Comparison of ENCODE assay signal across 8 cellular contexts in the genomic region with DNA sequence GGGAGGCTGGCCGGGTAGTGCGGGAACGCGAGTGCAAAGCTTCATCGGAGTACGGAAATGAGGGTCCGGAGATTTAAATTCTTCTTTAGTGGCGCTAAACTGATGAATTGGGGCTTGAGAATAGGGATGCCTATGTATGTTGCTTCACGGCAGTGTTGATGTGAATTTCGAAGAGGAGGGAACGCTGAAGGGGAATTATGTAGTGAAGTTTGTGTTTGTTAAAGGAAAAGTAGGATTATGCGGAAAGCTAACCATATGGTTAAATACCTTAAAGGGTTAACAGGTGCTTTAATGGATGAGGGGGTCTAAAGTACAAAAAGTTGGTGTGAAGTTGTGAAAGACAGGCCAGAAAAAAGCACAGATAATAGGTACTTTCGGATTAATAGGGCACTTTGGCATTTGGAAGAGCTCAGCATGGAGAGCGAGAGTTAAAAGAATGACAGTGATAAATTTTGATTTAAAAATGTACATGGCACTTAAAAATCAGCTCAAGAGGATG. TPM values are rescaled to one million over a fixed set of nuclear protein-coding genes. Genes with fewer than 3 reads are reported as not detected.
DNase-seq lines count a peak whose midpoint lies in the region; ATAC-seq and TF ChIP-seq lines count a peak whose summit lies in the region.

No MANE protein-coding gene starts in this region.

- H3K9me3 ChIP-seq in adrenal gland (replicated peaks in 1 of 3) (no peaks in the 10 kb centered on the region), tibial nerve (no peaks in the 10 kb centered on the region)

- TF ChIP-seq POLR2A in adrenal gland (IDR thresholded peaks at IDR 0.05) (peak in 1 of 2 donors; percentile 74), tibial nerve (IDR thresholded peaks at IDR 0.05) (no peak)

- DNase-seq in NCI-H510A treated with DMSO at 0.1 percent for 48 hours (lab: John Stamatoyannopoulos, UW) (peak; percentile 73), NCI-H510A (lab: John Stamatoyannopoulos, UW) (no peak), adrenal gland (no peak), kidney glomerular epithelial cell (lab: John Stamatoyannopoulos, UW) (peak; percentile 61), tibial nerve (ENCODE audit: low spot score in 2 of 2) (no peak), SHP77 (lab: John Stamatoyannopoulos, UW) (no peak)

- intact Hi-C loops in adrenal gland (cut with DNase I): loop anchor here in 1 of 2 donors (10.0 kb wide), 1 partner anchor 49 kb away; no protein-coding TSS in a partner anchor

- H3K27ac ChIP-seq in adrenal gland (peak overlapping the region; percentile 31 to 95 (median 88)), tibial nerve (peak overlapping the region; percentile 88 to 97 (median 92))

- H3K4me3 ChIP-seq in adrenal gland (peak overlapping the region; percentile 76 to 95 (median 90)), tibial nerve (peak overlapping the region; percentile 60 to 96 (median 82))

- H3K36me3 ChIP-seq in adrenal gland (replicated peaks in 1 of 2): no peaks in the 10 kb centered on the region
- no peaks in the 10 kb centered on the region for H3K36me3 ChIP-seq in tibial nerve

- H3K27me3 ChIP-seq in adrenal gland (no peaks in the 10 kb centered on the region), tibial nerve (no peaks in the 10 kb centered on the region)

- WGBS in adrenal gland, 4 donors: 2 to 4% (median 3%) methylated on average over 14 of the region's 14 CpGs
- WGBS in tibial nerve, 2 donors: 3 to 4% methylated on average over 14 of the region's 14 CpGs

- peaks cover 15 to 37% of the 10 kb centered on the region in 2 donors for H3K4me1 ChIP-seq in adrenal gland (replicated peaks in 1 of 2)
- H3K4me1 ChIP-seq in tibial nerve: peaks cover 0 to 39% (median 24%) of the 10 kb centered on the region in 4 donors

- TF ChIP-seq EP300 in tibial nerve (IDR thresholded peaks at IDR 0.05): no peak

- TF ChIP-seq CTCF in adrenal gland (IDR thresholded peaks at IDR 0.05): no peak
- no peak for TF ChIP-seq CTCF in tibial nerve (IDR thresholded peaks at IDR 0.05)

- ATAC-seq in GM19452 (IDR thresholded peaks at IDR 0.05; ENCODE audit: unreplicated experiment) (no peak), HG03097 (IDR thresholded peaks at IDR 0.05; ENCODE audit: low FRiP score, unreplicated experiment) (no peak)

RNA-seq across cellular contexts. Expression of gene HS2ST1, which starts 1.4 kb away (rescaled TPM):
- total RNA-seq in adrenal gland (100 to 1,000 TPM in 1 of 8 donors, 10 to 100 TPM in 7; 36.7 to 131 (median 46.5) TPM), tibial nerve (10 to 100 TPM; 10.3 to 12.9 (median 11.2) TPM)
- polyA plus RNA-seq in adrenal gland: 10 to 100 TPM; 11.2 to 60.4 (median 12.9) TPM

RNA-seq across cellular contexts. Expression of gene SELENOF, which starts 1.9 kb away (rescaled TPM):
- 100 to 1,000 TPM; 163 to 277 (median 204) TPM for total RNA-seq in adrenal gland
- polyA plus RNA-seq in adrenal gland: 100 to 1,000 TPM in 1 of 3 donors, 10 to 100 TPM in 2; 54.1 to 394 (median 62.9) TPM
- 100 to 1,000 TPM in 1 of 4 donors, 10 to 100 TPM in 3; 78.0 to 123 (median 92.3) TPM for total RNA-seq in tibial nerve

Comparison
In these comparisons a context has a peak if more than half of its experiments do, and no peak if none do; other contexts are left out.
1. DNase-seq: peak in NCI-H510A treated with DMSO at 0.1 percent for 48 hours (single experiment) and kidney glomerular epithelial cell (single experiment); none in NCI-H510A (single experiment), adrenal gland (0 of 7), tibial nerve (0 of 2) and SHP77 (0 of 2).